9 cellular contexts compared by ENCODE assay signal in genomic region chr2:45643543-45644542, GRCh38. TPM values are rescaled to one million over a fixed set of nuclear protein-coding genes. Genes with fewer than 3 reads are reported as not detected.
DNase-seq lines count a peak whose midpoint lies in the region; ATAC-seq, FAIRE-seq and TF ChIP-seq lines count a peak whose summit lies in the region.
"Had no signal": no experiment of that assay in that cellular context is flagged by ENCODE, and none has a peak within 500 bp of the region (broad histone marks: within the 10 kb centered on the region; RNA-seq: fewer than 3 reads in every experiment).

No MANE protein-coding gene starts in this region.

- H3K27me3 ChIP-seq in Karpas-422 (ENCODE audit: low read length): no peaks in the 10 kb centered on the region

- no peaks in the 10 kb centered on the region for H4K20me1 ChIP-seq in Karpas-422 (ENCODE audit: insufficient read depth, low read depth, low read length)

- peak overlapping the region; percentile 72 for H3K4me3 ChIP-seq in Karpas-422 (ENCODE audit: low read length)
- H3K4me3 ChIP-seq in astrocyte of the cerebellum (ENCODE audit: low read depth, low read length): peak overlapping the region; percentile 57
- H3K4me3 ChIP-seq in retinal pigment epithelial cell (ENCODE audit: low read length): peak overlapping the region; percentile 59

- no peaks in the 10 kb centered on the region for H3K9me2 ChIP-seq in Karpas-422 (replicated peaks; ENCODE audit: insufficient read depth, low read length)

- peaks cover 19% of the 10 kb centered on the region for H3K4me1 ChIP-seq in Karpas-422 (ENCODE audit: low read length)

- H3K9me3 ChIP-seq in Karpas-422 (ENCODE audit: low read length): no peaks in the 10 kb centered on the region

- H3K36me3 ChIP-seq in Karpas-422 (ENCODE audit: insufficient read depth, low read length): no peaks in the 10 kb centered on the region

- no peak overlapping the region for H3K27ac ChIP-seq in Karpas-422 (ENCODE audit: low read length)
- H3K27ac ChIP-seq: epithelial cell of prostate had no signal

- H3K79me2 ChIP-seq in Karpas-422 (ENCODE audit: low read length): no peaks in the 10 kb centered on the region

- in situ Hi-C loops in astrocyte of the cerebellum (cut with HindIII; ENCODE audit: low sequenced_read_pairs): loop anchor here (25.0 kb wide), 1 partner anchor 718 kb away; no protein-coding TSS in a partner anchor

- peak; percentile 74 for TF ChIP-seq CTCF in D721Med (IDR thresholded peaks at IDR 0.05; ENCODE audit: insufficient read depth, missing control alignments)
- peak; percentile 86 for TF ChIP-seq CTCF in astrocyte of the cerebellum (IDR thresholded peaks at IDR 0.05; ENCODE audit: low read depth, low read length, missing control alignments)
- peak; percentile 70 for TF ChIP-seq CTCF in retinal pigment epithelial cell (conservative IDR thresholded peaks at IDR 0.05; ENCODE audit: low read depth, low read length)

- no peak for FAIRE-seq in D721Med (lab: Jason Lieb, UNC)

- H3K9ac ChIP-seq in Karpas-422 (ENCODE audit: low read length): peak overlapping the region; percentile 72

- ATAC-seq in GM21447 (IDR thresholded peaks at IDR 0.05; ENCODE audit: unreplicated experiment) (peak; percentile 67), GM18870 (IDR thresholded peaks at IDR 0.05; ENCODE audit: unreplicated experiment) (no peak)

- DNase-seq in D721Med (ENCODE audit: insufficient read length, low spot score) (peak; percentile 83), Karpas-422 (peak; percentile 91), T-helper 1 cell (peak; percentile 57 to 71 (median 63)), astrocyte of the cerebellum (ENCODE audit: low read depth) (no peak), hypothalamus (lab: John Stamatoyannopoulos, UW) (peak in 48 of 51 donors; percentile 8 to 80 (median 40)), retinal pigment epithelial cell (ENCODE audit: low read depth) (no peak)

- H3K4me2 ChIP-seq in Karpas-422 (ENCODE audit: low read depth, low read length, poor library complexity, severe bottlenecking): peak overlapping the region; percentile 93

- peak overlapping the region; percentile 96 for H2AFZ ChIP-seq in Karpas-422 (ENCODE audit: low read length)

RNA-seq across cellular contexts. Expression of gene PRKCE, which starts 7.6 kb away (rescaled TPM):
- total RNA-seq in Karpas-422 (2014; rRNA removed; shearing (Covaris generic); ENCODE audit: low replicate concordance): 61.8 and 94.7 TPM in 2 replicates

RNA-seq across cellular contexts. Expression of gene SRBD1, which starts 32.8 kb away (rescaled TPM):
- total RNA-seq in Karpas-422 (2014; rRNA removed; shearing (Covaris generic); ENCODE audit: low replicate concordance): 11.1 and 29.7 TPM in 2 replicates

Comparison
In these comparisons a context has a peak if more than half of its experiments do, and no peak if none do; other contexts are left out.
1. DNase-seq: peak in D721Med (single experiment), Karpas-422 (single experiment), T-helper 1 cell (5 of 5) and hypothalamus (48 of 51); none in astrocyte of the cerebellum (single experiment) and retinal pigment epithelial cell (single experiment).
2. Peak in every context shown above with its lines, with median percentiles within 50 percentile points of each other: CTCF ChIP-seq and H3K4me3 ChIP-seq.